8 cellular contexts compared by ENCODE assay signal in the genomic region with DNA sequence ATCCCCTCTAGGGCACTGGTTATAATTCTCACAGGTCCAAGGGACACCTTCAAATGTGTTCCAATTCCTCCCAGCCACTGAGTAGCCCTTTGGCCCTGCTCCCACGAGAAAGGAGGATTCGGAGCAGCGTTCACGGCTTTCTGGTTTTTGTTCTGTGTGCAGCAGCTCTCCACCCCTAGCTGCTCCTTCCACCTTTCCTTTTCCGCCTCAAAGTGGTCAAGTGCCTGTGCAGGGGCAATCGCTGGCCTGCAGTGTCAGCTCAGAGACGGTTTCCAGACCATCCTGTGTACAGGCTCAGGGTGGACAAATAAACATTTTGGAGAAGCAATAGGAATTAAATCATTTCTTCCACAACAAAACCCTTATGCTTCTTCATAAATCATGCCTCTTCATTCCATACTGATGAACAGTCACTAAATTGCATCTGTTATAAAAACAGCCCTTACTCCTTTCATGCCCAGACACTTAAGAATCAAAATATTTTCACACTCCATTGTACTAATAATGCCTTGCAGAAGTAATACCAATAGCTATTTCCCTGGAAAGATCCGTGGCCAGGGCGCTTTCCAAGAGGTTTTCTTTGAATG. TPM values are rescaled to one million over a fixed set of nuclear protein-coding genes. Genes with fewer than 3 reads are reported as not detected.
DNase-seq lines count a peak whose midpoint lies in the region; ATAC-seq and TF ChIP-seq lines count a peak whose summit lies in the region.

No MANE protein-coding gene starts in this region.

- H3K9me3 ChIP-seq in left ventricle myocardium inferior (replicated peaks): no peaks in the 10 kb centered on the region
- no peaks in the 10 kb centered on the region for H3K9me3 ChIP-seq in ascending aorta
- no peaks in the 10 kb centered on the region for H3K9me3 ChIP-seq in lung (ENCODE audit: control insufficient read depth in 2 of 2, insufficient read depth in 1 of 2, low read length in 1 of 2)
- H3K9me3 ChIP-seq in vagina: no peaks in the 10 kb centered on the region

- intact Hi-C loops in left ventricle myocardium inferior (cut with micrococcal nuclease): loop anchor here (10.0 kb wide), 1 partner anchor 95 kb away; no protein-coding TSS in a partner anchor
- intact Hi-C loops in cardiac septum (cut with DNase I): loop anchor here (5.0 kb wide), 1 partner anchor 98 kb away; no protein-coding TSS in a partner anchor
- intact Hi-C loops in ascending aorta (cut with DNase I): loop anchor here (5.0 kb wide), 1 partner anchor 1197 kb away; a partner anchor contains a TSS
- intact Hi-C loops in vagina (cut with DNase I): no loop called here

- no peak for TF ChIP-seq CTCF in left ventricle myocardium inferior (IDR thresholded peaks at IDR 0.05; ENCODE audit: borderline replicate concordance)
- no peak for TF ChIP-seq CTCF in ascending aorta (IDR thresholded peaks at IDR 0.05)
- TF ChIP-seq CTCF in lung (IDR thresholded peaks at IDR 0.05; ENCODE audit: control extremely low read depth, extremely low read depth): no peak
- no peak for TF ChIP-seq CTCF in vagina (IDR thresholded peaks at IDR 0.05)

- WGBS in lung, 2 donors: 40 to 63% methylated on average over 9 of the region's 9 CpGs

- H3K27me3 ChIP-seq in left ventricle myocardium inferior (ENCODE audit: low read depth) (no peaks in the 10 kb centered on the region), ascending aorta (no peaks in the 10 kb centered on the region), lung (ENCODE audit: control insufficient read depth, insufficient read depth) (no peaks in the 10 kb centered on the region), vagina (no peaks in the 10 kb centered on the region)

- DNase-seq in left ventricle myocardium inferior: no peak
- DNase-seq in cardiac septum (ENCODE audit: low spot score): no peak
- no peak for DNase-seq in ascending aorta (ENCODE audit: low spot score in 2 of 2)
- DNase-seq in lung (ENCODE audit: low spot score): no peak
- DNase-seq in vagina (ENCODE audit: extremely low spot score in 2 of 2): no peak
- no peak for DNase-seq in NCI-H226
- DNase-seq in 8988T: no peak

- no peak overlapping the region for H3K27ac ChIP-seq in left ventricle myocardium inferior (replicated peaks)
- H3K27ac ChIP-seq in ascending aorta: no peak overlapping the region
- no peak overlapping the region for H3K27ac ChIP-seq in lung (ENCODE audit: low read depth in 1 of 2, low read length in 1 of 2)
- no peak overlapping the region for H3K27ac ChIP-seq in vagina

- H3K4me3 ChIP-seq in left ventricle myocardium inferior (peak overlapping the region; percentile 77), ascending aorta (peak overlapping the region; percentile 62 to 67), lung (peak overlapping the region; percentile 71), vagina (peak overlapping the region; percentile 45 to 81)

- H3K36me3 ChIP-seq in left ventricle myocardium inferior: no peaks in the 10 kb centered on the region
- H3K36me3 ChIP-seq in ascending aorta: no peaks in the 10 kb centered on the region
- H3K36me3 ChIP-seq in lung (ENCODE audit: control insufficient read depth in 2 of 2, insufficient read depth in 2 of 2, low read length in 2 of 2): no peaks in the 10 kb centered on the region
- H3K36me3 ChIP-seq in vagina: no peaks in the 10 kb centered on the region

- H3K4me1 ChIP-seq in left ventricle myocardium inferior (peaks cover 26% of the 10 kb centered on the region), ascending aorta (peaks cover 0 to 9% of the 10 kb centered on the region in 2 donors), lung (ENCODE audit: control insufficient read depth in 2 of 2, insufficient read depth in 2 of 2, low read length in 2 of 2) (peaks cover 0 to 13% of the 10 kb centered on the region in 2 donors), vagina (peaks cover 19% of the 10 kb centered on the region)

- TF ChIP-seq POLR2A in vagina (IDR thresholded peaks at IDR 0.05): no peak

- ATAC-seq in lung (ENCODE audit: insufficient read depth, low FRiP score): no peak
- no peak for ATAC-seq in GM21515 (IDR thresholded peaks at IDR 0.05; ENCODE audit: unreplicated experiment)

RNA-seq across cellular contexts. Expression of a gene that starts 1.1 kb away (rescaled TPM):
- total RNA-seq in left ventricle myocardium inferior: 2.1 TPM
- 1.4 TPM for total RNA-seq in cardiac septum
- 0.11 TPM for total RNA-seq in ascending aorta
- total RNA-seq in lung: 1 to 10 TPM; 5.5 to 5.8 TPM
- 1 to 10 TPM in 1 of 2 donors, under 1 TPM in 1; 0.83 to 1.7 TPM for polyA plus RNA-seq in lung
- 2.9 TPM for total RNA-seq in vagina

RNA-seq across cellular contexts. Expression of a gene that starts 55.8 kb away (rescaled TPM):
- 3.4 TPM for total RNA-seq in left ventricle myocardium inferior
- total RNA-seq in cardiac septum: 3.2 TPM
- total RNA-seq in ascending aorta: 29.1 TPM
- 10 to 100 TPM in 1 of 2 donors, 1 to 10 TPM in 1; 7.5 to 30.7 TPM for total RNA-seq in lung
- 1 to 10 TPM in 1 of 2 donors, under 1 TPM in 1; 0.57 to 1.6 TPM for polyA plus RNA-seq in lung
- total RNA-seq in vagina: 55.7 TPM
